13 cellular contexts compared by ENCODE assay signal in genomic region chr11:68297494-68297811, GRCh38. TPM values are rescaled to one million over a fixed set of nuclear protein-coding genes. Genes with fewer than 3 reads are reported as not detected.
DNase-seq lines count a peak whose midpoint lies in the region; ATAC-seq and TF ChIP-seq lines count a peak whose summit lies in the region.
"Had no signal": no experiment of that assay in that cellular context is flagged by ENCODE, and none has a peak within 500 bp of the region (broad histone marks: within the 10 kb centered on the region; RNA-seq: fewer than 3 reads in every experiment).

No MANE protein-coding gene starts in this region.

- H3K79me2 ChIP-seq in PC-3 (ENCODE audit: low read length) (no peaks in the 10 kb centered on the region), osteoblast (ENCODE audit: insufficient read depth, low read length) (no peaks in the 10 kb centered on the region)

- no peaks in the 10 kb centered on the region for H3K9me3 Mint-ChIP-seq in Calu3 (ENCODE audit: low read depth, unreplicated experiment)
- H3K9me3 Mint-ChIP-seq: activated CD4-positive, alpha-beta memory T cell treated with anti-CD3 and anti-CD28 coated beads, Interleukin-2, amount 10 ng/mL, durations not matched to agents 7 days and 5 days; naive thymus-derived CD4-positive, alpha-beta T cell had no signal

- H3K9me2 ChIP-seq in PC-3 (replicated peaks; ENCODE audit: low read length), result no peaks in the 10 kb centered on the region

- intact Hi-C loops in Calu3 (cut with micrococcal nuclease; ENCODE audit: unreplicated experiment) (loop anchor here (1.0 to 10.0 kb wide), 3 partner anchors 27 to 83 kb away; partner anchors contain the start of genes C11orf24 and KMT5B), PC-3 (cut with micrococcal nuclease) (loop anchor here (1.0 kb wide), 3 partner anchors 26 to 88 kb away; partner anchors contain the start of gene C11orf24)

- no peaks in the 10 kb centered on the region for H3K27me3 ChIP-seq in PC-3 (ENCODE audit: low read length)
- no peaks in the 10 kb centered on the region for H3K27me3 ChIP-seq in endocrine pancreas (ENCODE audit: control insufficient read depth, insufficient read depth, low read length)
- no peaks in the 10 kb centered on the region for H3K27me3 ChIP-seq in osteoblast (ENCODE audit: insufficient read depth, low read length)
- H3K27me3 ChIP-seq in tibial nerve, result no peaks in the 10 kb centered on the region

- H3K27me3 Mint-ChIP-seq in Calu3 (ENCODE audit: unreplicated experiment), result no peaks in the 10 kb centered on the region
- H3K27me3 Mint-ChIP-seq: progenitor cell of endocrine pancreas had no signal

- peak overlapping the region; percentile 52; the same call in 1 of the 2 replicates for H3K4me3 ChIP-seq in PC-3 (ENCODE audit: low read length)
- H3K4me3 ChIP-seq in endocrine pancreas (ENCODE audit: control insufficient read depth, insufficient read depth, low read length), result no peak overlapping the region
- H3K4me3 ChIP-seq in osteoblast (ENCODE audit: insufficient read depth, low read length), result peak overlapping the region; percentile 37
- H3K4me3 ChIP-seq in tibial nerve, result peak overlapping the region in 2 of 4 donors; percentile 4 to 31

- peaks cover 13% of the 10 kb centered on the region for H3K36me3 Mint-ChIP-seq in Calu3 (ENCODE audit: insufficient read depth, unreplicated experiment)
- H3K36me3 Mint-ChIP-seq: naive thymus-derived CD4-positive, alpha-beta T cell had no signal

- TF ChIP-seq CTCF in Calu3 (IDR thresholded peaks at IDR 0.05; ENCODE audit: unreplicated experiment) (no peak), PC-3 (conservative IDR thresholded peaks at IDR 0.05; ENCODE audit: low read depth, low read length) (no peak), osteoblast (IDR thresholded peaks at IDR 0.05; ENCODE audit: extremely low read depth, low read depth, low read length) (no peak), tibial nerve (IDR thresholded peaks at IDR 0.05) (no peak)

- no peak for TF ChIP-seq POLR2A in tibial nerve (IDR thresholded peaks at IDR 0.05)

- H3K36me3 ChIP-seq in PC-3 (ENCODE audit: low read depth, low read length), result no peaks in the 10 kb centered on the region
- no peaks in the 10 kb centered on the region for H3K36me3 ChIP-seq in endocrine pancreas (ENCODE audit: control insufficient read depth, insufficient read depth, low read length)
- H3K36me3 ChIP-seq in osteoblast (ENCODE audit: insufficient read depth, low read length), result no peaks in the 10 kb centered on the region
- no peaks in the 10 kb centered on the region for H3K36me3 ChIP-seq in tibial nerve
- H3K36me3 ChIP-seq: esophagus squamous epithelium had no signal

- H2AFZ ChIP-seq in PC-3 (ENCODE audit: low read length) (peak overlapping the region; percentile 89), osteoblast (ENCODE audit: low read length) (peak overlapping the region; percentile 74)

- no peak for TF ChIP-seq EP300 in tibial nerve (IDR thresholded peaks at IDR 0.05)

- no peaks in the 10 kb centered on the region for H4K20me1 ChIP-seq in PC-3 (ENCODE audit: low read length)
- no peaks in the 10 kb centered on the region for H4K20me1 ChIP-seq in osteoblast (ENCODE audit: insufficient read depth, low read length)

- DNase-seq in Calu3 (no peak), PC-3 (no peak), osteoblast (ENCODE audit: insufficient read length, low spot score, missing footprints) (no peak), tibial nerve (ENCODE audit: low spot score in 2 of 2) (no peak)
- DNase-seq in activated naive CD4-positive, alpha-beta T cell (lab: John Stamatoyannopoulos, UW), result no peak
- DNase-seq: cortex of kidney had no signal

- H3K9me3 ChIP-seq in PC-3 (ENCODE audit: low read length) (no peaks in the 10 kb centered on the region), endocrine pancreas (ENCODE audit: control insufficient read depth, low read length) (no peaks in the 10 kb centered on the region), osteoblast (ENCODE audit: low read depth, low read length) (no peaks in the 10 kb centered on the region), tibial nerve (no peaks in the 10 kb centered on the region)
- H3K9me3 ChIP-seq: esophagus squamous epithelium had no signal

- H3K27ac ChIP-seq in PC-3 (ENCODE audit: low read length) (no peak overlapping the region), osteoblast (ENCODE audit: low read depth, low read length) (no peak overlapping the region), tibial nerve (peak overlapping the region in 2 of 4 donors; percentile 45 to 64)
- H3K27ac ChIP-seq: esophagus squamous epithelium had no signal

- POLR2A ChIA-PET in PC-3 (lab: Charles Lee; ENCODE audit: unreplicated experiment), result no interaction called here

- H3K4me2 ChIP-seq in PC-3 (ENCODE audit: low read length) (peak overlapping the region; percentile 80), osteoblast (ENCODE audit: insufficient read depth, low read length) (peak overlapping the region; percentile 61)

- H3K4me1 ChIP-seq in PC-3 (ENCODE audit: insufficient read depth, low read length) (peaks cover 12% of the 10 kb centered on the region), endocrine pancreas (ENCODE audit: control insufficient read depth, insufficient read depth, low read length) (no peaks in the 10 kb centered on the region), osteoblast (ENCODE audit: insufficient read depth, low read length) (no peaks in the 10 kb centered on the region), tibial nerve (peaks cover 0 to 20% (median 4%) of the 10 kb centered on the region in 4 donors)

- H3K4me1 Mint-ChIP-seq in Calu3 (ENCODE audit: low read depth, unreplicated experiment), result peaks cover 19% of the 10 kb centered on the region

- WGBS in tibial nerve, 2 donors, result 27 to 35% methylated on average over 10 of the region's 10 CpGs

- no peak overlapping the region for H3K27ac Mint-ChIP-seq in Calu3 (ENCODE audit: unreplicated experiment)
- H3K27ac Mint-ChIP-seq: activated CD4-positive, alpha-beta memory T cell treated with anti-CD3 and anti-CD28 coated beads, Interleukin-2, amount 10 ng/mL, durations not matched to agents 7 days and 5 days had no signal

- H3K9ac ChIP-seq in PC-3 (ENCODE audit: low read length), result no peak overlapping the region
- H3K9ac ChIP-seq in endocrine pancreas (ENCODE audit: control insufficient read depth, insufficient read depth, low read length), result peak overlapping the region; percentile 33

- ATAC-seq in PC-3 (no peak), GM21367 (IDR thresholded peaks at IDR 0.05; ENCODE audit: unreplicated experiment) (no peak), HG03520 (IDR thresholded peaks at IDR 0.05; ENCODE audit: unreplicated experiment) (no peak)

- BruUV-seq in Calu3 (replicated peaks; lab: Mats Ljungman, UMichigan) (no TSS peak), PC-3 (replicated peaks; lab: Mats Ljungman, UMichigan) (no TSS peak)

- CTCF ChIA-PET in Calu3 (lab: Charles Lee), result interaction anchor here (1.9 to 4.0 kb wide), 6 partner anchors 17 to 88 kb away, joined by 6 to 47 read pairs (median 14); partner anchors contain the start of gene C11orf24
- CTCF ChIA-PET in PC-3 (lab: Charles Lee), result interaction anchor here (1.2 kb wide), 1 partner anchor 40 kb away, joined by 5 read pairs; no protein-coding TSS in a partner anchor

- no peaks in the 10 kb centered on the region for H3F3A ChIP-seq in PC-3 (ENCODE audit: low read length, unreplicated experiment)

- peak overlapping the region; percentile 27 for H3K4me3 Mint-ChIP-seq in Calu3 (ENCODE audit: low read depth, unreplicated experiment)
- H3K4me3 Mint-ChIP-seq: activated CD4-positive, alpha-beta memory T cell treated with anti-CD3 and anti-CD28 coated beads, Interleukin-2, amount 10 ng/mL, durations not matched to agents 7 days and 5 days; naive thymus-derived CD4-positive, alpha-beta T cell had no signal

RNA-seq across cellular contexts. Expression of gene LRP5, which starts 14.9 kb away (rescaled TPM):
- total RNA-seq in Calu3 (2022) (64.8 and 82.0 TPM in 2 replicates), PC-3 (2014; rRNA removed) (64.3 and 83.5 TPM in 2 replicates), osteoblast (16.3 and 18.6 TPM in 2 replicates), tibial nerve (10 to 100 TPM; 22.3 to 43.2 (median 33.8) TPM)

RNA-seq across cellular contexts. Expression of gene C11orf24, which starts 25.7 kb away (rescaled TPM):
- total RNA-seq in Calu3 (2022) (46.3 and 52.3 TPM in 2 replicates), PC-3 (2014; rRNA removed) (74.9 and 75.9 TPM in 2 replicates), osteoblast (37.7 and 40.5 TPM in 2 replicates), tibial nerve (10 to 100 TPM; 33.3 to 59.4 (median 41.2) TPM)
